Comparison of ENCODE assay signal across 8 cellular contexts in the genomic region with DNA sequence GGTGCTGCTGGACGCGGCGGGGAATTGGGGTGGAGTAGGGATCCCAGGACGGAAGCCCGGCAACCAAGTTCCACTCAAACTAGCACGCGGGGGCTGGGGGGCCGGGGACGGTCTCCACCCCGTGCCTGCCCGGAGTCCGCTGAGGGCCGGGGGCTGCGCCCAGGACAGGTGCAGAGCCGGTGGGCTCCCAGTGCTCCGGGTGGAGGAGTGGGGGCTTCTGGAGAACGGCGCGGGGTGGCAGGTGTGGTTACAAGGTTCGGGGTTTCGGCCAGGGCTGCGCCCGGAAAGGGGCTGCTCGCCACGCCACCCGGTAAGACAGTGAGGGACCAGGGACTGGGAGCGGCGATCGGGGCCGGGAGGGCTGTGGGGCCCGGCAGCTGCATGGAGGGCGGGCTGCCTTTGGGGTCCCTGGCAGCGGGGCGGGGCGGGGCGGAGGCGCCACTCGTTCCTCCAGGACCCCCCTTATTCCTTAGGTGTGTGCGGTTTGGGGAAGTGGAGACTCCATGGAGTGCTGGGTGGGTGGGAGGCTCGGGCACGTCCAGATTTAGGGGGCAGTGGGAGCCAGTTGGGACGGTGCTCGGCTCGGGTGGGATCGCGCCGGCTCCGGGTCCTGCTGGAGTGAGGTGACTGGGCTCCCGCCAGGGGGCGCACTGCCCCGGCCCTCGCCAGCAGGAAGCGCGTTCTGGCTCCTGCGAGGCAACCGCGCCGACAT. TPM values are rescaled to one million over a fixed set of nuclear protein-coding genes. Genes with fewer than 3 reads are reported as not detected.
DNase-seq lines count a peak whose midpoint lies in the region; FAIRE-seq and TF ChIP-seq lines count a peak whose summit lies in the region.

No MANE protein-coding gene starts in this region.

- peak overlapping the region; percentile 60 for H3K4me3 Mint-ChIP-seq in MCF 10A (ENCODE audit: unreplicated experiment)

- peaks cover 6% of the 10 kb centered on the region for H3K36me3 Mint-ChIP-seq in MCF 10A (ENCODE audit: insufficient read depth, unreplicated experiment)

- 0 to 1% (median 1%) methylated on average over 41 to 58 of the region's 58 CpGs for WGBS in small intestine, 3 donors

- no peaks in the 10 kb centered on the region for H3K9me3 ChIP-seq in small intestine (ENCODE audit: control insufficient read depth, low read depth)

- H3K27ac ChIP-seq in VCaP (peak overlapping the region; percentile 7; the same call in 1 of the 2 replicates), small intestine (ENCODE audit: low read depth in 1 of 2, low read length in 1 of 2) (peak overlapping the region in 1 of 2 donors; percentile 32)

- DNase-seq in DMS114 treated with DMSO at 0.1 percent for 48 hours (lab: John Stamatoyannopoulos, UW; ENCODE audit: unreplicated experiment) (peak; percentile 41), GOT3 (lab: John Stamatoyannopoulos, UW) (peak; percentile 32), NCI-H1092 (lab: John Stamatoyannopoulos, UW) (peak; percentile 48), MCF 10A (ENCODE audit: unreplicated experiment) (peak; percentile 71), iPS-NIHi7 (ENCODE audit: extremely low spot score) (peak; percentile 87), small intestine (peak; percentile 63), GF-D8 (lab: John Stamatoyannopoulos, UW) (no peak)

- H3K27me3 Mint-ChIP-seq in MCF 10A (ENCODE audit: insufficient read depth, unreplicated experiment) = peaks cover 33% of the 10 kb centered on the region

- intact Hi-C loops in MCF 10A (cut with micrococcal nuclease) = loop anchor here (1.0 to 5.0 kb wide), 3 partner anchors 105 to 184 kb away; no protein-coding TSS in a partner anchor

- H3K4me3 ChIP-seq in small intestine (ENCODE audit: low read depth in 1 of 2, low read length in 2 of 2) = peak overlapping the region; percentile 27 to 68

- no TSS peak for BruUV-seq in MCF 10A (replicated peaks; lab: Mats Ljungman, UMichigan)

- peaks cover 2% of the 10 kb centered on the region in 2 donors for H3K4me1 ChIP-seq in small intestine (ENCODE audit: control insufficient read depth in 2 of 2, insufficient read depth in 1 of 2, low read depth in 1 of 2, low read length in 1 of 2)

- CTCF ChIA-PET in MCF 10A (lab: Yijun Ruan, JAX) = interaction anchor here (0.6 to 1.0 kb wide), 3 partner anchors 20 to 779 kb away, joined by 3 to 5 read pairs (median 3); no protein-coding TSS in a partner anchor

- no peaks in the 10 kb centered on the region for H3K36me3 ChIP-seq in small intestine (ENCODE audit: control insufficient read depth in 2 of 2, insufficient read depth in 2 of 2, low read length in 2 of 2)

- no peak overlapping the region for H3K27ac Mint-ChIP-seq in MCF 10A (ENCODE audit: low read depth, unreplicated experiment)

- POLR2A ChIA-PET in MCF 10A (lab: Yijun Ruan, JAX) = no interaction called here

- H3K27me3 ChIP-seq in small intestine (ENCODE audit: control insufficient read depth in 2 of 2, insufficient read depth in 2 of 2, low read length in 2 of 2) = peaks cover 0 to 2% of the 10 kb centered on the region in 2 donors

- no peaks in the 10 kb centered on the region for H3K4me1 Mint-ChIP-seq in MCF 10A (ENCODE audit: insufficient read depth, unreplicated experiment)

- no peaks in the 10 kb centered on the region for H3K9me3 Mint-ChIP-seq in MCF 10A (ENCODE audit: unreplicated experiment)

- peak; percentile 93 for TF ChIP-seq CTCF in VCaP (conservative IDR thresholded peaks at IDR 0.05)
- peak; percentile 92 for TF ChIP-seq CTCF in MCF 10A (IDR thresholded peaks at IDR 0.05; ENCODE audit: unreplicated experiment)

- FAIRE-seq in small intestine (lab: Jason Lieb, UNC) = no peak

RNA-seq across cellular contexts. Expression of gene TSPAN18, which starts 0.8 kb away (rescaled TPM):
- total RNA-seq in MCF 10A (2022) = 0.47 and 0.77 TPM in 2 replicates
- polyA plus RNA-seq in small intestine = 1 to 10 TPM in 2 of 3 donors, not detected in 1; 1.1 to 8.8 TPM
